1 cellular context compared by ENCODE assay signal in the genomic region with DNA sequence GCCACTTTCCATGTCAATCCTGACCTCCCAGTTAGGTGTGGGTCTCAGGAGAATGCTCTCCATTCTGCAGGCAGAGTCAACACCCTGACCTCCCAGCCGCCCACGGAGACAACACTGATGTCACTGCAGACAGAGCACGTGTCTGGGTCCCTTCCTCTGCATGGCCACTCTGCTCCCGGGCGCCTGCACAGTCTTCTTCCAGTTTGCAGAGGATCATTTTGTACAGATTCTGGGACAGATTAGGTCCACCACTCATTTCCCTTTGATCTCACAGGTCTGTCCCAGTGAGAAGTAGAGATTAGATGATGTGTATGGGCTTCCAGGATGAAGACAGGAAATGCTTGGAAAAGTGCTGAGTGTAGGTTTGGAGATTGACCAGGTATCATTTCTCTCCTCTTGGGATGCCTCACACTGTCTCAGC.
TF ChIP-seq lines count a peak whose summit lies in the region.

No MANE protein-coding gene starts in this region.

TF ChIP-seq in K562, 482 proteins besides CTCF, POLR2A, EP300 and RAD21 (continued from another document):
- TF ChIP-seq, protein P1, sequence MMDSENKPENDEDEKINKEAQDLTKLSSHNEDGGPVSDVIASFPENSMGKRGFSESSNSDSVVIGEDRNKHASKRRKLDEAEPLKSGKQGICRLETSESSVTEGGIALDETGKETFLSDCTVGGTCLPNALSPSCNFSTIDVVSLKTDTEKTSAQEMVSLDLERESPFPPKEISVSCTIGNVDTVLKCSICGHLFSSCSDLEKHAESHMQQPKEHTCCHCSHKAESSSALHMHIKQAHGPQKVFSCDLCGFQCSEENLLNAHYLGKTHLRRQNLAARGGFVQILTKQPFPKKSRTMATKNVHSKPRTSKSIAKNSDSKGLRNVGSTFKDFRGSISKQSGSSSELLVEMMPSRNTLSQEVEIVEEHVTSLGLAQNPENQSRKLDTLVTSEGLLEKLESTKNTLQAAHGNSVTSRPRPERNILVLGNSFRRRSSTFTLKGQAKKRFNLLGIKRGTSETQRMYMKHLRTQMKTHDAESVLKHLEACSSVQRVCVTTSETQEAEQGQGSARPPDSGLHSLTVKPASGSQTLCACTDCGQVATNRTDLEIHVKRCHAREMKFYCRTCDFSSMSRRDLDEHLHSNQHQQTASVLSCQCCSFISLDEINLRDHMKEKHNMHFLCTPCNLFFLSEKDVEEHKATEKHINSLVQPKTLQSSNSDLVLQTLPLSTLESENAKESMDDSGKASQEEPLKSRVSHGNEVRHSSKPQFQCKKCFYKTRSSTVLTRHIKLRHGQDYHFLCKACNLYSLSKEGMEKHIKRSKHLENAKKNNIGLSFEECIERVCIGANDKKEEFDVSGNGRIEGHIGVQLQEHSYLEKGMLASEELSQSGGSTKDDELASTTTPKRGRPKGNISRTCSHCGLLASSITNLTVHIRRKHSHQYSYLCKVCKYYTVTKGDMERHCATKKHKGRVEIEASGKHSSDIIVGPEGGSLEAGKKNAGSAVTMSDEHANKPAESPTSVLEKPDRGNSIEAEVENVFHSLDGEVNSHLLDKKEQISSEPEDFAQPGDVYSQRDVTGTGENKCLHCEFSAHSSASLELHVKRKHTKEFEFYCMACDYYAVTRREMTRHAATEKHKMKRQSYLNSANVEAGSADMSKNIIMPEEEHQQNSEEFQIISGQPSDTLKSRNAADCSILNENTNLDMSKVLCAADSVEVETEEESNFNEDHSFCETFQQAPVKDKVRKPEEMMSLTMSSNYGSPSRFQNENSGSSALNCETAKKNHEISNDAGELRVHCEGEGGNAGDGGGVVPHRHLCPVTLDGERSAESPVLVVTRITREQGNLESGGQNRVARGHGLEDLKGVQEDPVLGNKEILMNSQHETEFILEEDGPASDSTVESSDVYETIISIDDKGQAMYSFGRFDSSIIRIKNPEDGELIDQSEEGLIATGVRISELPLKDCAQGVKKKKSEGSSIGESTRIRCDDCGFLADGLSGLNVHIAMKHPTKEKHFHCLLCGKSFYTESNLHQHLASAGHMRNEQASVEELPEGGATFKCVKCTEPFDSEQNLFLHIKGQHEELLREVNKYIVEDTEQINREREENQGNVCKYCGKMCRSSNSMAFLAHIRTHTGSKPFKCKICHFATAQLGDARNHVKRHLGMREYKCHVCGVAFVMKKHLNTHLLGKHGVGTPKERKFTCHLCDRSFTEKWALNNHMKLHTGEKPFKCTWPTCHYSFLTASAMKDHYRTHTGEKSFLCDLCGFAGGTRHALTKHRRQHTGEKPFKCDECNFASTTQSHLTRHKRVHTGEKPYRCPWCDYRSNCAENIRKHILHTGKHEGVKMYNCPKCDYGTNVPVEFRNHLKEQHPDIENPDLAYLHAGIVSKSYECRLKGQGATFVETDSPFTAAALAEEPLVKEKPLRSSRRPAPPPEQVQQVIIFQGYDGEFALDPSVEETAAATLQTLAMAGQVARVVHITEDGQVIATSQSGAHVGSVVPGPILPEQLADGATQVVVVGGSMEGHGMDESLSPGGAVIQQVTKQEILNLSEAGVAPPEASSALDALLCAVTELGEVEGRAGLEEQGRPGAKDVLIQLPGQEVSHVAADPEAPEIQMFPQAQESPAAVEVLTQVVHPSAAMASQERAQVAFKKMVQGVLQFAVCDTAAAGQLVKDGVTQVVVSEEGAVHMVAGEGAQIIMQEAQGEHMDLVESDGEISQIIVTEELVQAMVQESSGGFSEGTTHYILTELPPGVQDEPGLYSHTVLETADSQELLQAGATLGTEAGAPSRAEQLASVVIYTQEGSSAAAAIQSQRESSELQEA (IDR thresholded peaks at IDR 0.05; ENCODE audit: low read depth): no peak
- TF ChIP-seq, protein P2, sequence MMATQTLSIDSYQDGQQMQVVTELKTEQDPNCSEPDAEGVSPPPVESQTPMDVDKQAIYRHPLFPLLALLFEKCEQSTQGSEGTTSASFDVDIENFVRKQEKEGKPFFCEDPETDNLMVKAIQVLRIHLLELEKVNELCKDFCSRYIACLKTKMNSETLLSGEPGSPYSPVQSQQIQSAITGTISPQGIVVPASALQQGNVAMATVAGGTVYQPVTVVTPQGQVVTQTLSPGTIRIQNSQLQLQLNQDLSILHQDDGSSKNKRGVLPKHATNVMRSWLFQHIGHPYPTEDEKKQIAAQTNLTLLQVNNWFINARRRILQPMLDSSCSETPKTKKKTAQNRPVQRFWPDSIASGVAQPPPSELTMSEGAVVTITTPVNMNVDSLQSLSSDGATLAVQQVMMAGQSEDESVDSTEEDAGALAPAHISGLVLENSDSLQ (IDR thresholded peaks at IDR 0.05): 0 out of 2 replicates have a peak, but pooled peaks have one; percentile 28
- TF ChIP-seq, protein P3, sequence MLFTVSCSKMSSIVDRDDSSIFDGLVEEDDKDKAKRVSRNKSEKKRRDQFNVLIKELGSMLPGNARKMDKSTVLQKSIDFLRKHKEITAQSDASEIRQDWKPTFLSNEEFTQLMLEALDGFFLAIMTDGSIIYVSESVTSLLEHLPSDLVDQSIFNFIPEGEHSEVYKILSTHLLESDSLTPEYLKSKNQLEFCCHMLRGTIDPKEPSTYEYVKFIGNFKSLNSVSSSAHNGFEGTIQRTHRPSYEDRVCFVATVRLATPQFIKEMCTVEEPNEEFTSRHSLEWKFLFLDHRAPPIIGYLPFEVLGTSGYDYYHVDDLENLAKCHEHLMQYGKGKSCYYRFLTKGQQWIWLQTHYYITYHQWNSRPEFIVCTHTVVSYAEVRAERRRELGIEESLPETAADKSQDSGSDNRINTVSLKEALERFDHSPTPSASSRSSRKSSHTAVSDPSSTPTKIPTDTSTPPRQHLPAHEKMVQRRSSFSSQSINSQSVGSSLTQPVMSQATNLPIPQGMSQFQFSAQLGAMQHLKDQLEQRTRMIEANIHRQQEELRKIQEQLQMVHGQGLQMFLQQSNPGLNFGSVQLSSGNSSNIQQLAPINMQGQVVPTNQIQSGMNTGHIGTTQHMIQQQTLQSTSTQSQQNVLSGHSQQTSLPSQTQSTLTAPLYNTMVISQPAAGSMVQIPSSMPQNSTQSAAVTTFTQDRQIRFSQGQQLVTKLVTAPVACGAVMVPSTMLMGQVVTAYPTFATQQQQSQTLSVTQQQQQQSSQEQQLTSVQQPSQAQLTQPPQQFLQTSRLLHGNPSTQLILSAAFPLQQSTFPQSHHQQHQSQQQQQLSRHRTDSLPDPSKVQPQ (CRISPR knock-in tag; IDR thresholded peaks at IDR 0.05; ENCODE audit: borderline replicate concordance): no peak
- TF ChIP-seq, protein P4, sequence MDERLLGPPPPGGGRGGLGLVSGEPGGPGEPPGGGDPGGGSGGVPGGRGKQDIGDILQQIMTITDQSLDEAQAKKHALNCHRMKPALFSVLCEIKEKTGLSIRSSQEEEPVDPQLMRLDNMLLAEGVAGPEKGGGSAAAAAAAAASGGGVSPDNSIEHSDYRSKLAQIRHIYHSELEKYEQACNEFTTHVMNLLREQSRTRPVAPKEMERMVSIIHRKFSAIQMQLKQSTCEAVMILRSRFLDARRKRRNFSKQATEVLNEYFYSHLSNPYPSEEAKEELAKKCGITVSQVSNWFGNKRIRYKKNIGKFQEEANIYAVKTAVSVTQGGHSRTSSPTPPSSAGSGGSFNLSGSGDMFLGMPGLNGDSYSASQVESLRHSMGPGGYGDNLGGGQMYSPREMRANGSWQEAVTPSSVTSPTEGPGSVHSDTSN (CRISPR knock-in tag; IDR thresholded peaks at IDR 0.05; ENCODE audit: low read depth): no peak
- TF ChIP-seq, protein P4 (tag; conservative IDR thresholded peaks at IDR 0.05; ENCODE audit: low read depth): no peak
- peak; percentile 79; the same call in 1 of the 2 replicates for TF ChIP-seq ZNF644 (tag; IDR thresholded peaks at IDR 0.05; ENCODE audit: low read depth)
- no peak for TF ChIP-seq PURB (CRISPR knock-in tag; IDR thresholded peaks at IDR 0.05; ENCODE audit: low read depth)
- no peak for TF ChIP-seq ELF2 (CRISPR knock-in tag; IDR thresholded peaks at IDR 0.05)
- peak; percentile 37; the same call in 1 of the 2 replicates for TF ChIP-seq NR4A1 (CRISPR knock-in tag; IDR thresholded peaks at IDR 0.05)
- TF ChIP-seq NR4A1 (tag; IDR thresholded peaks at IDR 0.05): peak; percentile 74
- TF ChIP-seq TRIM28 (IDR thresholded peaks at IDR 0.05): no peak
- peak; percentile 63; the same call in 1 of the 2 replicates for TF ChIP-seq RAD51 (IDR thresholded peaks at IDR 0.05; ENCODE audit: borderline replicate concordance, low read depth)
- TF ChIP-seq, protein P5, sequence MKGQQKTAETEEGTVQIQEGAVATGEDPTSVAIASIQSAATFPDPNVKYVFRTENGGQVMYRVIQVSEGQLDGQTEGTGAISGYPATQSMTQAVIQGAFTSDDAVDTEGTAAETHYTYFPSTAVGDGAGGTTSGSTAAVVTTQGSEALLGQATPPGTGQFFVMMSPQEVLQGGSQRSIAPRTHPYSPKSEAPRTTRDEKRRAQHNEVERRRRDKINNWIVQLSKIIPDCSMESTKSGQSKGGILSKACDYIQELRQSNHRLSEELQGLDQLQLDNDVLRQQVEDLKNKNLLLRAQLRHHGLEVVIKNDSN (CRISPR knock-in tag; IDR thresholded peaks at IDR 0.05): peak; percentile 83
- TF ChIP-seq, protein P6, sequence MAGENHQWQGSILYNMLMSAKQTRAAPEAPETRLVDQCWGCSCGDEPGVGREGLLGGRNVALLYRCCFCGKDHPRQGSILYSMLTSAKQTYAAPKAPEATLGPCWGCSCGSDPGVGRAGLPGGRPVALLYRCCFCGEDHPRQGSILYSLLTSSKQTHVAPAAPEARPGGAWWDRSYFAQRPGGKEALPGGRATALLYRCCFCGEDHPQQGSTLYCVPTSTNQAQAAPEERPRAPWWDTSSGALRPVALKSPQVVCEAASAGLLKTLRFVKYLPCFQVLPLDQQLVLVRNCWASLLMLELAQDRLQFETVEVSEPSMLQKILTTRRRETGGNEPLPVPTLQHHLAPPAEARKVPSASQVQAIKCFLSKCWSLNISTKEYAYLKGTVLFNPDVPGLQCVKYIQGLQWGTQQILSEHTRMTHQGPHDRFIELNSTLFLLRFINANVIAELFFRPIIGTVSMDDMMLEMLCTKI (IDR thresholded peaks at IDR 0.05; ENCODE audit: partially characterized antibody): no peak
- TF ChIP-seq TEAD4 (IDR thresholded peaks at IDR 0.05; ENCODE audit: low read length): 0 out of 2 replicates have a peak, but pooled peaks have one; percentile 6
- TF ChIP-seq TEAD4 (CRISPR knock-in tag; IDR thresholded peaks at IDR 0.05; ENCODE audit: borderline replicate concordance): no peak
- TF ChIP-seq, protein P7, sequence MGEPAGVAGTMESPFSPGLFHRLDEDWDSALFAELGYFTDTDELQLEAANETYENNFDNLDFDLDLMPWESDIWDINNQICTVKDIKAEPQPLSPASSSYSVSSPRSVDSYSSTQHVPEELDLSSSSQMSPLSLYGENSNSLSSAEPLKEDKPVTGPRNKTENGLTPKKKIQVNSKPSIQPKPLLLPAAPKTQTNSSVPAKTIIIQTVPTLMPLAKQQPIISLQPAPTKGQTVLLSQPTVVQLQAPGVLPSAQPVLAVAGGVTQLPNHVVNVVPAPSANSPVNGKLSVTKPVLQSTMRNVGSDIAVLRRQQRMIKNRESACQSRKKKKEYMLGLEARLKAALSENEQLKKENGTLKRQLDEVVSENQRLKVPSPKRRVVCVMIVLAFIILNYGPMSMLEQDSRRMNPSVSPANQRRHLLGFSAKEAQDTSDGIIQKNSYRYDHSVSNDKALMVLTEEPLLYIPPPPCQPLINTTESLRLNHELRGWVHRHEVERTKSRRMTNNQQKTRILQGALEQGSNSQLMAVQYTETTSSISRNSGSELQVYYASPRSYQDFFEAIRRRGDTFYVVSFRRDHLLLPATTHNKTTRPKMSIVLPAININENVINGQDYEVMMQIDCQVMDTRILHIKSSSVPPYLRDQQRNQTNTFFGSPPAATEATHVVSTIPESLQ (CRISPR knock-in tag; IDR thresholded peaks at IDR 0.05): no peak
- no peak for TF ChIP-seq BMI1 (IDR thresholded peaks at IDR 0.05; ENCODE audit: low read length)
- TF ChIP-seq TFAM (CRISPR knock-in tag; conservative IDR thresholded peaks at IDR 0.05): no peak
- TF ChIP-seq HDAC2 (IDR thresholded peaks at IDR 0.05): peak; percentile 34; the same call in 1 of the 2 replicates
- TF ChIP-seq, protein P8, sequence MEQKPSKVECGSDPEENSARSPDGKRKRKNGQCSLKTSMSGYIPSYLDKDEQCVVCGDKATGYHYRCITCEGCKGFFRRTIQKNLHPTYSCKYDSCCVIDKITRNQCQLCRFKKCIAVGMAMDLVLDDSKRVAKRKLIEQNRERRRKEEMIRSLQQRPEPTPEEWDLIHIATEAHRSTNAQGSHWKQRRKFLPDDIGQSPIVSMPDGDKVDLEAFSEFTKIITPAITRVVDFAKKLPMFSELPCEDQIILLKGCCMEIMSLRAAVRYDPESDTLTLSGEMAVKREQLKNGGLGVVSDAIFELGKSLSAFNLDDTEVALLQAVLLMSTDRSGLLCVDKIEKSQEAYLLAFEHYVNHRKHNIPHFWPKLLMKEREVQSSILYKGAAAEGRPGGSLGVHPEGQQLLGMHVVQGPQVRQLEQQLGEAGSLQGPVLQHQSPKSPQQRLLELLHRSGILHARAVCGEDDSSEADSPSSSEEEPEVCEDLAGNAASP (IDR thresholded peaks at IDR 0.05): no peak
- peak; percentile 42; the same call in 1 of the 2 replicates for TF ChIP-seq HDAC8 (tag; IDR thresholded peaks at IDR 0.05)
- TF ChIP-seq RBM34 (IDR thresholded peaks at IDR 0.05; ENCODE audit: borderline replicate concordance, insufficient read depth, low read length): no peak
- TF ChIP-seq RBM14 (IDR thresholded peaks at IDR 0.05; ENCODE audit: borderline replicate concordance, insufficient read depth, low read depth, low read length): no peak
